8 cellular contexts compared by ENCODE assay signal in genomic region chr4:56977321-56978012, GRCh38. TPM values are rescaled to one million over a fixed set of nuclear protein-coding genes. Genes with fewer than 3 reads are reported as not detected.
A peak's percentile ranks its signal among the peaks of the same experiment; 100 is the strongest.
DNase-seq lines count a peak whose midpoint lies in the region; ATAC-seq and TF ChIP-seq lines count a peak whose summit lies in the region.

Gene NOA1, minus strand, starts transcription at chr4:56977606. Its CDS starts 21 bp downstream, at chr4:56977585.

- WGBS in gastroesophageal sphincter (ENCODE audit: low coverage in 1 of 2), 2 donors: 0 to 1% methylated on average over 3 to 14 of the region's 51 CpGs

- H3K4me1 ChIP-seq in gastroesophageal sphincter (peaks cover 0 to 61% (median 34%) of the 10 kb centered on the region in 3 donors), neutrophil (ENCODE audit: control insufficient read depth in 1 of 2, insufficient read depth in 1 of 2, low read depth in 1 of 2, low read length in 1 of 2) (peaks cover 30 to 36% of the 10 kb centered on the region in 2 experiments)

- DNase-seq in GM04503 (ENCODE audit: low read depth) (peak; percentile 94), HFFc6 (peak; percentile 99), NB4 (ENCODE audit: low read depth) (peak; percentile 99), SK-N-MC (ENCODE audit: low read depth, low spot score) (peak; percentile 98), substantia nigra (lab: John Stamatoyannopoulos, UW) (peak; percentile 73 to 98 (median 92))
- DNase-seq in activated naive CD4-positive, alpha-beta T cell treated with anti-CD3 and anti-CD28 coated beads, Interleukin-2, amount 10 ng/mL, durations not matched to agents 7 days and 5 days: peak; percentile 98

- no peaks in the 10 kb centered on the region for H3K27me3 ChIP-seq in gastroesophageal sphincter
- H3K27me3 ChIP-seq in neutrophil: no peaks in the 10 kb centered on the region

- H3K36me3 ChIP-seq in SK-N-MC (ENCODE audit: insufficient read depth, low read length): peaks cover 41% of the 10 kb centered on the region
- H3K36me3 ChIP-seq in gastroesophageal sphincter: peaks cover 0 to 24% of the 10 kb centered on the region in 2 donors
- H3K36me3 ChIP-seq in neutrophil: peaks cover 13% of the 10 kb centered on the region

- peak within 1 kb of the TSS; percentile 91 for H3K4me3 ChIP-seq in NB4 (ENCODE audit: low read depth, low read length)
- peak within 1 kb of the TSS; percentile 91 for H3K4me3 ChIP-seq in SK-N-MC
- peak within 1 kb of the TSS; percentile 73 to 93 for H3K4me3 ChIP-seq in gastroesophageal sphincter
- H3K4me3 ChIP-seq in neutrophil (ENCODE audit: low read depth in 1 of 2, low read length in 1 of 2): peak within 1 kb of the TSS; percentile 92 to 99

- H3K9ac ChIP-seq in SK-N-MC (ENCODE audit: insufficient read length): peak within 1 kb of the TSS; percentile 93

- H3K9me3 ChIP-seq in SK-N-MC (ENCODE audit: low read depth, low read length): peaks cover 3% of the 10 kb centered on the region; the same call in 1 of the 2 replicates
- H3K9me3 ChIP-seq in gastroesophageal sphincter: peaks cover 0 to 12% (median 0%) of the 10 kb centered on the region in 3 donors
- H3K9me3 ChIP-seq in neutrophil: no peaks in the 10 kb centered on the region

- ATAC-seq in gastroesophageal sphincter: peak; percentile 94

- peak within 1 kb of the TSS; percentile 96 for H3K27ac ChIP-seq in SK-N-MC
- H3K27ac ChIP-seq in gastroesophageal sphincter: peak within 1 kb of the TSS; percentile 76 to 91 (median 88)
- peak within 1 kb of the TSS; percentile 91 for H3K27ac ChIP-seq in neutrophil
- H3K27ac ChIP-seq in substantia nigra (ENCODE audit: low read depth, low read length, poor library complexity, severe bottlenecking): peak within 1 kb of the TSS; percentile 82

- no peak for TF ChIP-seq EP300 in gastroesophageal sphincter (IDR thresholded peaks at IDR 0.05)

- TF ChIP-seq POLR2A in NB4 (IDR thresholded peaks at IDR 0.05; ENCODE audit: extremely low read depth, insufficient read length) (peak; percentile 78), gastroesophageal sphincter (IDR thresholded peaks at IDR 0.05) (peak; percentile 27 to 41)

- H3K27ac Mint-ChIP-seq in HFFc6: peak within 1 kb of the TSS; percentile 98
- peak within 1 kb of the TSS; percentile 97 for H3K27ac Mint-ChIP-seq in activated naive CD4-positive, alpha-beta T cell treated with anti-CD3 and anti-CD28 coated beads, Interleukin-2, amount 10 ng/mL, durations not matched to agents 7 days and 5 days

- CTCF ChIA-PET in activated naive CD4-positive, alpha-beta T cell treated with anti-CD3 and anti-CD28 coated beads, Interleukin-2, amount 10 ng/mL, durations not matched to agents 7 days and 5 days (lab: Charles Lee): interaction anchor here (0.7 to 2.9 kb wide), 5 partner anchors 11 to 1029 kb away, joined by 3 to 10 read pairs (median 3); partner anchors contain the start of gene CEP135

- H3K4me1 Mint-ChIP-seq in HFFc6 (ENCODE audit: low read depth): peaks cover 38% of the 10 kb centered on the region
- H3K4me1 Mint-ChIP-seq in activated naive CD4-positive, alpha-beta T cell treated with anti-CD3 and anti-CD28 coated beads, Interleukin-2, amount 10 ng/mL, durations not matched to agents 7 days and 5 days: peaks cover 57% of the 10 kb centered on the region

- peaks cover 10% of the 10 kb centered on the region for H3K9me3 Mint-ChIP-seq in HFFc6
- H3K9me3 Mint-ChIP-seq in activated naive CD4-positive, alpha-beta T cell treated with anti-CD3 and anti-CD28 coated beads, Interleukin-2, amount 10 ng/mL, durations not matched to agents 7 days and 5 days: peaks cover 12% of the 10 kb centered on the region

- peaks cover 42% of the 10 kb centered on the region for H3K36me3 Mint-ChIP-seq in HFFc6 (ENCODE audit: low read depth)
- H3K36me3 Mint-ChIP-seq in activated naive CD4-positive, alpha-beta T cell treated with anti-CD3 and anti-CD28 coated beads, Interleukin-2, amount 10 ng/mL, durations not matched to agents 7 days and 5 days: peaks cover 35% of the 10 kb centered on the region

- peak within 1 kb of the TSS; percentile 99 for H3K4me3 Mint-ChIP-seq in HFFc6
- peak within 1 kb of the TSS; percentile 95 for H3K4me3 Mint-ChIP-seq in activated naive CD4-positive, alpha-beta T cell treated with anti-CD3 and anti-CD28 coated beads, Interleukin-2, amount 10 ng/mL, durations not matched to agents 7 days and 5 days

- peaks cover 8% of the 10 kb centered on the region; the same call in 1 of the 2 replicates for H3K27me3 Mint-ChIP-seq in HFFc6 (ENCODE audit: insufficient read depth)
- H3K27me3 Mint-ChIP-seq in activated naive CD4-positive, alpha-beta T cell treated with anti-CD3 and anti-CD28 coated beads, Interleukin-2, amount 10 ng/mL, durations not matched to agents 7 days and 5 days: no peaks in the 10 kb centered on the region

- TF ChIP-seq CTCF in HFFc6 (IDR thresholded peaks at IDR 0.05) (no peak), NB4 (IDR thresholded peaks at IDR 0.05; ENCODE audit: low read depth, low read length) (no peak), gastroesophageal sphincter (IDR thresholded peaks at IDR 0.05) (no peak), neutrophil (IDR thresholded peaks at IDR 0.05) (peak; percentile 14)

RNA-seq across cellular contexts. Expression of gene NOA1, which starts in this region (rescaled TPM):
- 10 to 100 TPM; 10.5 to 14.7 (median 13.8) TPM for total RNA-seq in HFFc6 (2021; fragmentation: NEBNext Ultra II Directional; extraction: Animal tissue kit (Norgen Biotek cat#: 25700))
- total RNA-seq in gastroesophageal sphincter: 10 to 100 TPM; 15.3 to 25.8 (median 21.0) TPM

Comparison
In these comparisons a context has a peak if more than half of its experiments do, and no peak if none do; other contexts are left out.
1. Peak in every context shown above with its lines: DNase-seq, ATAC-seq, H3K4me3 ChIP-seq and H3K27ac ChIP-seq.